Comparison of ENCODE assay signal across 11 cellular contexts in the genomic region with DNA sequence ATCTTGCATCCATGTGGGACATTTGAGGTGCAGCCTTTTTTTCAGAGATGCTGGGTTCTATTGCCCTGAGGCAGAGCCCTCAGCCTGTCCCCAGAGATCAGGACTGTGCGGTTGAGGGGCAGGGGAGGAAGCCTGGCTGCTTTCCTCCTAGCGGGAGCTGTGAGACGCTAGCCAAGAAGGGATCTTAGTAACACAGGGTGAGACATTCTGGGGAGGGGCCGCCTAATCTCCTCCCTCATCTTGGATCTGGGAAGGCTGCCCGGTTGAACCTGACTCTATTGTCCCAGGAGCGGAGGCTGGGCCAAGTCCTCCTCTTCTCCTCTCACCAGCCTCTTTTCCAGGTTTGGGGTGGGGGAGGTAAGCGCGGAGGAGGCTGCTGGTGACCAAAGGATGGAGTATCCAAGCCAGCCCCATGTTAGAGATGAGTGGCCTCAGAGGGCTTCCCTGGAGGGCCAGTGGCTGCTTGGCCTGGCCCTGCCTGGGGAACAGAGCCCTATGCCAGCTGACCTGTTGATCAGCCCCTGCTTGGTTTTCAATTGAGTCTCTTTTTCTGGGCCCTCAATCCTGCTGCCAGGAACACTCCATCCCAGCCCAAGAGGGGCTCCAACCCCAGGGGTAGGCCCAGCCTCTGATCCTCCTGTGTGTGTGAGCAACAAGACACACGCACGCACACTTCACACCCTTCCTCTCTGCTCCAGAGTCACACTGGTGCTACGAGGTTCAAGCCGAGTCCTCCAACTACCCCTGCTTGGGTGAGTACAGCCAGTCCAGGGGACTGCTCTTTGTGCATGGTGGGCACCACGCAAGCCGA. TPM values are rescaled to one million over a fixed set of nuclear protein-coding genes. Genes with fewer than 3 reads are reported as not detected.
DNase-seq lines count a peak whose midpoint lies in the region; ATAC-seq, FAIRE-seq and TF ChIP-seq lines count a peak whose summit lies in the region.
"Had no signal": no experiment of that assay in that cellular context is flagged by ENCODE, and none has a peak within 500 bp of the region (broad histone marks: within the 10 kb centered on the region; RNA-seq: fewer than 3 reads in every experiment).

No MANE protein-coding gene starts in this region.

- dilution Hi-C loops in endothelial cell of umbilical vein (cut with MboI; ENCODE audit: extremely low pct_ligation_motif_present, low sequenced_read_pairs): no loop called here

- peak overlapping the region; percentile 24 for H4K91ac ChIP-seq in neuronal stem cell (ENCODE audit: low read depth, low read length, poor library complexity)

- no peaks in the 10 kb centered on the region for H3K79me2 ChIP-seq in endothelial cell of umbilical vein (ENCODE audit: control insufficient read depth, insufficient read depth, low read length)

- H3K23ac ChIP-seq in neuronal stem cell (ENCODE audit: low read depth, low read length, poor library complexity): peak overlapping the region; percentile 46

- H3K27ac ChIP-seq in endothelial cell of umbilical vein (ENCODE audit: insufficient read depth, low read depth, low read length) (no peak overlapping the region), neuronal stem cell (replicated peaks; ENCODE audit: low read length) (no peak overlapping the region)
- H3K27ac ChIP-seq: colonic mucosa, suprapubic skin had no signal

- ATAC-seq in HG03432 (IDR thresholded peaks at IDR 0.05; ENCODE audit: unreplicated experiment): no peak

- peak overlapping the region; percentile 87 for H3K4ac ChIP-seq in neuronal stem cell (ENCODE audit: low read length)

- H3K36me3 ChIP-seq in endothelial cell of umbilical vein (ENCODE audit: control insufficient read depth in 2 of 2, extremely low read depth in 1 of 2, insufficient read depth in 2 of 2, low read length in 2 of 2) (no peaks in the 10 kb centered on the region), neuronal stem cell (replicated peaks in 1 of 2; ENCODE audit: control insufficient read depth in 2 of 2, insufficient read depth in 2 of 2, low read length in 2 of 2) (peaks cover 0 to 2% of the 10 kb centered on the region in 2 donors)
- H3K36me3 ChIP-seq: colonic mucosa, suprapubic skin had no signal

- H2BK15ac ChIP-seq in neuronal stem cell (ENCODE audit: low read length): peak overlapping the region; percentile 56

- H3K4me1 ChIP-seq in endothelial cell of umbilical vein (ENCODE audit: control insufficient read depth, extremely low read depth, insufficient read depth, low read length) (no peaks in the 10 kb centered on the region), neuronal stem cell (ENCODE audit: control insufficient read depth in 2 of 2, insufficient read depth in 1 of 2, low read depth in 1 of 2, low read length in 2 of 2) (peaks cover 10 to 26% of the 10 kb centered on the region in 2 donors)

- no peak for FAIRE-seq in endothelial cell of umbilical vein (lab: Jason Lieb, UNC)

- peak overlapping the region; percentile 49 for H2BK12ac ChIP-seq in neuronal stem cell (ENCODE audit: low read length)

- BruUV-seq in endothelial cell of umbilical vein (replicated peaks; lab: Mats Ljungman, UMichigan): no TSS peak

- peak overlapping the region; percentile 97 for H2BK120ac ChIP-seq in neuronal stem cell (ENCODE audit: low read depth, low read length)

- H4K8ac ChIP-seq in neuronal stem cell (ENCODE audit: low read depth, low read length): peak overlapping the region; percentile 72

- H3K27me3 ChIP-seq in endothelial cell of umbilical vein (ENCODE audit: control insufficient read depth in 2 of 2, insufficient read depth in 2 of 2, low read length in 2 of 2) (peaks cover 26 to 33% of the 10 kb centered on the region in 2 experiments), neuronal stem cell (ENCODE audit: control insufficient read depth in 3 of 3, insufficient read depth in 3 of 3, low read depth in 1 of 3, low read length in 3 of 3) (peaks cover 2 to 81% (median 11%) of the 10 kb centered on the region in 3 experiments)

- TF ChIP-seq POLR2A in endothelial cell of umbilical vein (IDR thresholded peaks at IDR 0.05; ENCODE audit: low read depth, low read length): no peak

- H3K9ac ChIP-seq in endothelial cell of umbilical vein (replicated peaks; ENCODE audit: extremely low read depth, insufficient read depth, low read length): no peak overlapping the region
- peak overlapping the region; percentile 74 for H3K9ac ChIP-seq in neuronal stem cell (ENCODE audit: low read depth, low read length, poor library complexity)

- POLR2A ChIA-PET in endothelial cell of umbilical vein (lab: Charles Lee): no interaction called here

- WGBS in neuronal stem cell (ENCODE audit: extremely low coverage in 2 of 2, insufficient read length in 2 of 2, insufficient replicate concordance in 1 of 2), 2 donors: no CpG with 5 or more reads among the region's 14 CpGs

- intact Hi-C loops in endothelial cell of umbilical vein (cut with micrococcal nuclease): no loop called here

- peak in 9 of 14 donors; percentile 19 to 72 (median 25) for DNase-seq in C1 segment of cervical spinal cord (lab: John Stamatoyannopoulos, UW)
- peak; percentile 50 for DNase-seq in NCI-H2196 treated with DMSO at 0.1 percent for 48 hours (lab: John Stamatoyannopoulos, UW; ENCODE audit: unreplicated experiment)
- DNase-seq in endothelial cell of umbilical vein (ENCODE audit: low read depth, low spot score): peak; percentile 70
- no peak for DNase-seq in neuronal stem cell (ENCODE audit: low spot score)
- no peak for DNase-seq in CD1c-positive myeloid dendritic cell (ENCODE audit: extremely low spot score)
- DNase-seq in NCI-H526 (lab: John Stamatoyannopoulos, UW): no peak
- no peak for DNase-seq in HuH-7 (ENCODE audit: low spot score)
- DNase-seq: colonic mucosa, SHP77 had no signal

- peak overlapping the region; percentile 67 for H2BK5ac ChIP-seq in neuronal stem cell (ENCODE audit: low read length)

- H2AK5ac ChIP-seq in neuronal stem cell (ENCODE audit: low read depth, low read length): peak overlapping the region; percentile 91

- no peak overlapping the region for H3K4me3 ChIP-seq in endothelial cell of umbilical vein (replicated peaks in 1 of 3; ENCODE audit: insufficient read depth in 1 of 3, low read depth in 1 of 3, low read length in 3 of 3)
- no peak overlapping the region for H3K4me3 ChIP-seq in neuronal stem cell (ENCODE audit: low read length in 2 of 2)
- H3K4me3 ChIP-seq: colonic mucosa, suprapubic skin had no signal

- H2AFZ ChIP-seq in endothelial cell of umbilical vein (ENCODE audit: low read depth, low read length): no peak overlapping the region
- no peak overlapping the region for H2AFZ ChIP-seq in neuronal stem cell (ENCODE audit: low read length)

- H3K14ac ChIP-seq in neuronal stem cell (ENCODE audit: low read length): peak overlapping the region; percentile 31

- H3K9me3 ChIP-seq in endothelial cell of umbilical vein (replicated peaks; ENCODE audit: control insufficient read depth, insufficient read depth, low read length) (no peaks in the 10 kb centered on the region), neuronal stem cell (replicated peaks in 1 of 2; ENCODE audit: control insufficient read depth in 2 of 2, insufficient read depth in 1 of 2, low read depth in 1 of 2, low read length in 2 of 2) (no peaks in the 10 kb centered on the region)
- H3K9me3 ChIP-seq: colonic mucosa, suprapubic skin had no signal

- H3K9me1 ChIP-seq in endothelial cell of umbilical vein (replicated peaks; ENCODE audit: control insufficient read depth, extremely low read depth, insufficient read depth, low read length): no peaks in the 10 kb centered on the region

- no peaks in the 10 kb centered on the region for H4K20me1 ChIP-seq in endothelial cell of umbilical vein (replicated peaks; ENCODE audit: control insufficient read depth, extremely low read depth, insufficient read depth, low read length)

- CTCF ChIA-PET in endothelial cell of umbilical vein (lab: Charles Lee): interaction anchor here (1.5 to 1.7 kb wide), 2 partner anchors 12 to 77 kb away, joined by 4 to 8 read pairs; no protein-coding TSS in a partner anchor

- TF ChIP-seq CTCF in endothelial cell of umbilical vein (IDR thresholded peaks at IDR 0.05; ENCODE audit: extremely low read depth in 1 of 2, insufficient read depth in 1 of 2, low read depth in 1 of 2, low read length in 2 of 2): no peak

- H3K18ac ChIP-seq in neuronal stem cell (ENCODE audit: low read length): peak overlapping the region; percentile 74

- no peak overlapping the region for H3K4me2 ChIP-seq in endothelial cell of umbilical vein (ENCODE audit: insufficient read depth, low read length)
- H3K4me2 ChIP-seq in neuronal stem cell (ENCODE audit: insufficient read depth, low read length, poor library complexity, severe bottlenecking): no peak overlapping the region

- peaks cover 5% of the 10 kb centered on the region for H3K79me1 ChIP-seq in neuronal stem cell (ENCODE audit: low read depth, low read length)

TF ChIP-seq in endothelial cell of umbilical vein, 7 proteins besides CTCF, POLR2A, EP300 and RAD21:
- no peak for TF ChIP-seq POLR2AphosphoS5 (IDR thresholded peaks at IDR 0.05; ENCODE audit: insufficient read depth, low read depth, low read length)
- TF ChIP-seq, protein P1, sequence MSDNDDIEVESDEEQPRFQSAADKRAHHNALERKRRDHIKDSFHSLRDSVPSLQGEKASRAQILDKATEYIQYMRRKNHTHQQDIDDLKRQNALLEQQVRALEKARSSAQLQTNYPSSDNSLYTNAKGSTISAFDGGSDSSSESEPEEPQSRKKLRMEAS (IDR thresholded peaks at IDR 0.05; ENCODE audit: insufficient read depth, insufficient read length): no peak
- no peak for TF ChIP-seq MYC (IDR thresholded peaks at IDR 0.05; ENCODE audit: low read depth, low read length)
- no peak for TF ChIP-seq GATA2 (IDR thresholded peaks at IDR 0.05; ENCODE audit: insufficient read depth, insufficient read length, low read depth, low read length)
- no peak for TF ChIP-seq EZH2 (IDR thresholded peaks at IDR 0.05; ENCODE audit: borderline replicate concordance, low read depth, low read length, severe bottlenecking)
- TF ChIP-seq FOS (IDR thresholded peaks at IDR 0.05; ENCODE audit: borderline replicate concordance, insufficient read depth, low read length): no peak
- no peak for TF ChIP-seq JUN (IDR thresholded peaks at IDR 0.05; ENCODE audit: borderline replicate concordance, insufficient read depth, insufficient read length, low read depth)

RNA-seq across cellular contexts. Expression of gene CA4, which starts 5.0 kb away (rescaled TPM):
- 0.29 TPM in 1 of 2 replicates, not detected in the other for total RNA-seq in endothelial cell of umbilical vein
- polyA plus RNA-seq in endothelial cell of umbilical vein: 0.10 and 0.17 TPM in 2 replicates
- 0.14 and 0.17 TPM in 2 replicates for polyA plus RNA-seq in endothelial cell of umbilical vein (2011; cell fraction: cytosol; rRNA removed)
- 0.36 and 0.66 TPM in 2 replicates for polyA plus RNA-seq in endothelial cell of umbilical vein (2011; cell fraction: nucleus; rRNA removed)
- polyA plus RNA-seq in endothelial cell of umbilical vein (2012): not detected in 2 replicates
- polyA minus RNA-seq in endothelial cell of umbilical vein: 0.41 TPM in 1 of 2 replicates, not detected in the other
- polyA minus RNA-seq in endothelial cell of umbilical vein (2011; cell fraction: cytosol; rRNA and poly(A)+ RNA removed): not detected
- polyA minus RNA-seq in endothelial cell of umbilical vein (2011; cell fraction: nucleus; rRNA and poly(A)+ RNA removed): not detected in 2 replicates
- polyA plus RNA-seq in neuronal stem cell (2013, experiment 1 of 2): 24.1 TPM
- 21.4 TPM for polyA plus RNA-seq in neuronal stem cell (2013, experiment 2 of 2)

Comparison
In these comparisons a context has a peak if more than half of its experiments do, and no peak if none do; other contexts are left out.
1. DNase-seq: peak in C1 segment of cervical spinal cord (9 of 14), NCI-H2196 treated with DMSO at 0.1 percent for 48 hours (single experiment) and endothelial cell of umbilical vein (single experiment); none in neuronal stem cell (single experiment), CD1c-positive myeloid dendritic cell (single experiment), NCI-H526 (0 of 2) and HuH-7 (single experiment).